In the genomic region with DNA sequence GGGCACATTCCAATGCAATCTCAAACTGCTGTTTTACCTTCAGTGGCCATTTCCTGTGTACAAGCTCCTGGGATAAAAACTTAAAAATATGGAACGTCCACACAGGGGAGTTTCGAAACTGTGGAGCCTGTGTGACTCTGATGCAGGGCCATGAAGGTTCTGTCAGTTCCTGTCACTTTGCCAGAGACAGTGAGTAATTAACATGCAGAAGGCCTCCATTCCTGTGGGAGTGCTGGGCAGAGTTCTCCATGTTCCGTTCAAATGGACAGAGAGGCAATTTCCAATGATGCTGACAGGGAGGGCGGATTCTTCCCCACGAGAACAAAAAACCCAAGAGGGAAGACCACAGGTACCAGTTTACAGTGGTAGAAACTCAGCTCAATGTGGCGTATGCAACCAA, we compare ENCODE assay signal across 24 cellular contexts. TPM values are rescaled to one million over a fixed set of nuclear protein-coding genes. Genes with fewer than 3 reads are reported as not detected.
A peak's percentile ranks its signal among the peaks of the same experiment; 100 is the strongest.
DNase-seq lines count a peak whose midpoint lies in the region; ATAC-seq and TF ChIP-seq lines count a peak whose summit lies in the region.
"Had no signal": no experiment of that assay in that cellular context is flagged by ENCODE, and none has a peak within 500 bp of the region (broad histone marks: within the 10 kb centered on the region; RNA-seq: fewer than 3 reads in every experiment).

No MANE protein-coding gene starts in this region.

- CTCF ChIA-PET in HEK293 (lab: Yijun Ruan, JAX), result interaction anchor here (0.6 to 8.8 kb wide), 7 partner anchors 12 to 252 kb away, joined by 3 to 92 read pairs (median 3); no protein-coding TSS in a partner anchor

- ATAC-seq in HG03442 (IDR thresholded peaks at IDR 0.05; ENCODE audit: unreplicated experiment), result no peak
- ATAC-seq: CD8-positive, alpha-beta T cell; stimulated activated naive B cell treated with anti-CD40 and anti-IgM and Interleukin-4, amounts not matched to agents 10 μg/mL and 1 μg/mL and 100 μg/mL, for 72 hours had no signal

- POLR2A ChIA-PET in HEK293 (lab: Yijun Ruan, JAX), result interaction anchor here (0.8 to 3.5 kb wide), 2 partner anchors 9 to 20 kb away, joined by 3 to 15 read pairs; no protein-coding TSS in a partner anchor

- DNase-seq in A172 (ENCODE audit: low spot score), result peak; percentile 48
- peak; percentile 25 for DNase-seq in adipocyte (ENCODE audit: low read depth)
- peak; percentile 59 for DNase-seq in fibroblast of the aortic adventitia (ENCODE audit: low read depth)
- DNase-seq in activated T-helper 2 cell treated with anti-CD3 and anti-CD28 coated beads, Interferon-gamma antibody, Interleukin-2, Interleukin-4, amounts not matched to agents 10 μg/mL and 5 μg/mL and 100 μg/mL, durations not matched to agents 14 hours and 24 hours and 36 hours (ENCODE audit: low spot score), result no peak
- no peak for DNase-seq in SKM-1 treated with dmso at 0.1 percent for 144 hours (lab: John Stamatoyannopoulos, UW; ENCODE audit: unreplicated experiment)
- no peak for DNase-seq in germinal center (ENCODE audit: low spot score)
- DNase-seq: activated CD4-positive, alpha-beta T cell treated with anti-CD3 and anti-CD28 coated beads, Interleukin-2, amount 10 ng/mL, durations not matched to agents 24 days and 14 days; activated naive CD4-positive, alpha-beta T cell; CD8-positive, alpha-beta T cell; cortex of kidney; DND-41; glutamatergic neuron; NCI-H1694; NCI-H82; retina; stimulated activated naive B cell treated with anti-CD40 and anti-IgM and Interleukin-4, amounts not matched to agents 10 μg/mL and 1 μg/mL and 100 μg/mL, for 72 hours; transverse colon had no signal

- H3K36me3 ChIP-seq in HEK293 (ENCODE audit: control insufficient read depth in 2 of 2, insufficient read depth in 1 of 2, low read length in 2 of 2), result no peaks in the 10 kb centered on the region; a peak in 1 of 3 replicates
- no peaks in the 10 kb centered on the region for H3K36me3 ChIP-seq in adipocyte (ENCODE audit: control insufficient read depth, insufficient read depth, low read length, severe bottlenecking)
- H3K36me3 ChIP-seq: neutrophil, transverse colon had no signal

- no peak overlapping the region for H3K27ac ChIP-seq in HEK293 (ENCODE audit: extremely low read depth, low read depth, low read length)
- H3K27ac ChIP-seq: neutrophil, transverse colon had no signal

- H3K27ac Mint-ChIP-seq in activated T-helper 2 cell treated with anti-CD3 and anti-CD28 coated beads, Interferon-gamma antibody, Interleukin-2, Interleukin-4, amounts not matched to agents 10 μg/mL and 5 μg/mL and 100 μg/mL, durations not matched to agents 14 hours and 24 hours and 36 hours, result no peak overlapping the region
- H3K27ac Mint-ChIP-seq: activated CD4-positive, alpha-beta T cell treated with anti-CD3 and anti-CD28 coated beads, Interleukin-2, amount 10 ng/mL, durations not matched to agents 24 days and 14 days; CD8-positive, alpha-beta T cell; stimulated activated naive B cell treated with anti-CD40 and anti-IgM and Interleukin-4, amounts not matched to agents 10 μg/mL and 1 μg/mL and 100 μg/mL, for 72 hours had no signal

- H3K4me3 ChIP-seq in HEK293 (ENCODE audit: low read depth, low read length) (no peak overlapping the region), adipocyte (ENCODE audit: low read length) (no peak overlapping the region), fibroblast of the aortic adventitia (ENCODE audit: low read depth, low read length) (no peak overlapping the region)
- H3K4me3 ChIP-seq: transverse colon had no signal

- no peaks in the 10 kb centered on the region for H3K4me1 ChIP-seq in HEK293 (ENCODE audit: control insufficient read depth, insufficient read depth, low read length)
- peaks cover 10% of the 10 kb centered on the region for H3K4me1 ChIP-seq in adipocyte (ENCODE audit: control insufficient read depth, insufficient read depth, low read length)
- H3K4me1 ChIP-seq: transverse colon had no signal

- H3K27me3 Mint-ChIP-seq in activated T-helper 2 cell treated with anti-CD3 and anti-CD28 coated beads, Interferon-gamma antibody, Interleukin-2, Interleukin-4, amounts not matched to agents 10 μg/mL and 5 μg/mL and 100 μg/mL, durations not matched to agents 14 hours and 24 hours and 36 hours (ENCODE audit: low read depth), result no peaks in the 10 kb centered on the region

- no peaks in the 10 kb centered on the region for H3K9me3 Mint-ChIP-seq in activated T-helper 2 cell treated with anti-CD3 and anti-CD28 coated beads, Interferon-gamma antibody, Interleukin-2, Interleukin-4, amounts not matched to agents 10 μg/mL and 5 μg/mL and 100 μg/mL, durations not matched to agents 14 hours and 24 hours and 36 hours
- H3K9me3 Mint-ChIP-seq: activated CD4-positive, alpha-beta T cell treated with anti-CD3 and anti-CD28 coated beads, Interleukin-2, amount 10 ng/mL, durations not matched to agents 24 days and 14 days; CD8-positive, alpha-beta T cell; stimulated activated naive B cell treated with anti-CD40 and anti-IgM and Interleukin-4, amounts not matched to agents 10 μg/mL and 1 μg/mL and 100 μg/mL, for 72 hours had no signal

- H3K36me3 Mint-ChIP-seq in activated T-helper 2 cell treated with anti-CD3 and anti-CD28 coated beads, Interferon-gamma antibody, Interleukin-2, Interleukin-4, amounts not matched to agents 10 μg/mL and 5 μg/mL and 100 μg/mL, durations not matched to agents 14 hours and 24 hours and 36 hours (ENCODE audit: low read depth), result no peaks in the 10 kb centered on the region
- H3K36me3 Mint-ChIP-seq: CD8-positive, alpha-beta T cell had no signal

- H3K4me1 Mint-ChIP-seq in activated T-helper 2 cell treated with anti-CD3 and anti-CD28 coated beads, Interferon-gamma antibody, Interleukin-2, Interleukin-4, amounts not matched to agents 10 μg/mL and 5 μg/mL and 100 μg/mL, durations not matched to agents 14 hours and 24 hours and 36 hours (ENCODE audit: low read depth), result peaks cover 28% of the 10 kb centered on the region

- intact Hi-C loops in activated T-helper 2 cell treated with anti-CD3 and anti-CD28 coated beads, Interferon-gamma antibody, Interleukin-2, Interleukin-4, amounts not matched to agents 10 μg/mL and 5 μg/mL and 100 μg/mL, durations not matched to agents 14 hours and 24 hours and 36 hours (cut with micrococcal nuclease), result no loop called here

- no peak overlapping the region for H3K9ac ChIP-seq in adipocyte (ENCODE audit: low read length)

- H3K27me3 ChIP-seq in adipocyte (replicated peaks; ENCODE audit: control insufficient read depth, insufficient read depth, low read length), result no peaks in the 10 kb centered on the region
- H3K27me3 ChIP-seq: neutrophil, transverse colon had no signal

- no peak overlapping the region for H3K4me3 Mint-ChIP-seq in activated T-helper 2 cell treated with anti-CD3 and anti-CD28 coated beads, Interferon-gamma antibody, Interleukin-2, Interleukin-4, amounts not matched to agents 10 μg/mL and 5 μg/mL and 100 μg/mL, durations not matched to agents 14 hours and 24 hours and 36 hours (ENCODE audit: low read depth)
- H3K4me3 Mint-ChIP-seq: activated CD4-positive, alpha-beta T cell treated with anti-CD3 and anti-CD28 coated beads, Interleukin-2, amount 10 ng/mL, durations not matched to agents 24 days and 14 days; CD8-positive, alpha-beta T cell; stimulated activated naive B cell treated with anti-CD40 and anti-IgM and Interleukin-4, amounts not matched to agents 10 μg/mL and 1 μg/mL and 100 μg/mL, for 72 hours had no signal

- H3K9me3 ChIP-seq in HEK293 (ENCODE audit: control insufficient read depth, insufficient read depth, low read depth, low read length) (no peaks in the 10 kb centered on the region), adipocyte (ENCODE audit: control insufficient read depth, low read length) (no peaks in the 10 kb centered on the region)
- H3K9me3 ChIP-seq: neutrophil, transverse colon had no signal

- TF ChIP-seq CTCF in HEK293 (tag by site-specific recombination; IDR thresholded peaks at IDR 0.05), result no peak
- TF ChIP-seq CTCF in fibroblast of the aortic adventitia (IDR thresholded peaks at IDR 0.05; ENCODE audit: insufficient read depth, low read length), result no peak

TF ChIP-seq in HEK293, 187 proteins besides CTCF, POLR2A, EP300 and RAD21 (continues in another document):
- TF ChIP-seq ZNF350 (tag by site-specific recombination; IDR thresholded peaks at IDR 0.05) (no peak), ZNF548 (tag by site-specific recombination; IDR thresholded peaks at IDR 0.05) (no peak), ZNF157 (tag by site-specific recombination; IDR thresholded peaks at IDR 0.05) (no peak), MEIS1 (CRISPR knock-in tag; IDR thresholded peaks at IDR 0.05; ENCODE audit: borderline replicate concordance) (no peak), ZNF239 (tag by site-specific recombination; IDR thresholded peaks at IDR 0.05) (no peak)

RNA-seq across cellular contexts. Expression of a gene that starts 24.4 kb away (rescaled TPM):
- not detected in 2 replicates for total RNA-seq in A172 (2014; rRNA removed; shearing (Covaris generic))
- total RNA-seq in fibroblast of the aortic adventitia (ENCODE audit: low replicate concordance), result not detected in 2 replicates
- not detected in 2 replicates for total RNA-seq in activated T-helper 2 cell treated with anti-CD3 and anti-CD28 coated beads, Interferon-gamma antibody, Interleukin-2, Interleukin-4, amounts not matched to agents 10 μg/mL and 5 μg/mL and 100 μg/mL, durations not matched to agents 14 hours and 24 hours and 36 hours
- total RNA-seq: activated CD4-positive, alpha-beta T cell treated with anti-CD3 and anti-CD28 coated beads, Interleukin-2, amount 10 ng/mL, durations not matched to agents 24 days and 14 days; aorta; CD8-positive, alpha-beta T cell; HT-29; lower leg skin; mucosa of gallbladder; transverse colon had no signal

RNA-seq across cellular contexts. Expression of a gene that starts 37.8 kb away (rescaled TPM):
- 85.2 and 86.5 TPM in 2 replicates for total RNA-seq in A172 (2014; rRNA removed; shearing (Covaris generic))
- 15.0 and 33.2 TPM in 2 replicates for total RNA-seq in fibroblast of the aortic adventitia (ENCODE audit: low replicate concordance)
- total RNA-seq in activated T-helper 2 cell treated with anti-CD3 and anti-CD28 coated beads, Interferon-gamma antibody, Interleukin-2, Interleukin-4, amounts not matched to agents 10 μg/mL and 5 μg/mL and 100 μg/mL, durations not matched to agents 14 hours and 24 hours and 36 hours, result 0.21 and 0.30 TPM in 2 replicates
- total RNA-seq: CD8-positive, alpha-beta T cell; HT-29 had no signal

Comparison
In these comparisons a context has a peak if more than half of its experiments do, and no peak if none do; other contexts are left out.
1. DNase-seq: peak in A172 (single experiment), adipocyte (single experiment) and fibroblast of the aortic adventitia (single experiment); none in activated T-helper 2 cell treated with anti-CD3 and anti-CD28 coated beads, Interferon-gamma antibody, Interleukin-2, Interleukin-4, amounts not matched to agents 10 μg/mL and 5 μg/mL and 100 μg/mL, durations not matched to agents 14 hours and 24 hours and 36 hours (single experiment), SKM-1 treated with dmso at 0.1 percent for 144 hours (single experiment) and germinal center (single experiment).
2. RNA of a gene that starts 37.8 kb away (total RNA-seq): 85.2 to 86.5 TPM in A172 and 15.0 to 33.2 TPM in fibroblast of the aortic adventitia; 0.21 to 0.30 TPM in activated T-helper 2 cell treated with anti-CD3 and anti-CD28 coated beads, Interferon-gamma antibody, Interleukin-2, Interleukin-4, amounts not matched to agents 10 μg/mL and 5 μg/mL and 100 μg/mL, durations not matched to agents 14 hours and 24 hours and 36 hours; every median in the first group is over 10 times any median in the second.